ENCODE assay signal across 1 cellular context in genomic region chr5:39079147-39079546, GRCh38.
TF ChIP-seq lines count a peak whose summit lies in the region.

No MANE protein-coding gene starts in this region.

TF ChIP-seq in SK-N-SH treated with all-trans-retinoic acid at 6 μM for 48 hours, 23 proteins besides CTCF, POLR2A, EP300 and RAD21 (continued from another document):
- TF ChIP-seq POU6F1 (CRISPR knock-in tag; IDR thresholded peaks at IDR 0.05; ENCODE audit: borderline replicate concordance, low read depth) = no peak
- no peak for TF ChIP-seq TCF4 (CRISPR knock-in tag; IDR thresholded peaks at IDR 0.05; ENCODE audit: borderline replicate concordance)
- no peak for TF ChIP-seq CSDC2 (CRISPR knock-in tag; IDR thresholded peaks at IDR 0.05)
- no peak for TF ChIP-seq SNAI2 (CRISPR knock-in tag; IDR thresholded peaks at IDR 0.05)
TF ChIP-seq in SK-N-SH treated with all-trans-retinoic acid at 6 μM for 48 hours: peak in this region for 0.
